8 cellular contexts compared by ENCODE assay signal in genomic region chr12:53727310-53728041, GRCh38. TPM values are rescaled to one million over a fixed set of nuclear protein-coding genes. Genes with fewer than 3 reads are reported as not detected.
DNase-seq lines count a peak whose midpoint lies in the region; TF ChIP-seq lines count a peak whose summit lies in the region.

TSS of gene CALCOCO1 (minus strand) at chr12:53727452. CDS start at chr12:53725242, 2,210 bp downstream.

- H3K27ac Mint-ChIP-seq in nephron = peak within 1 kb of the TSS; percentile 31 to 88 (median 87)
- peak within 1 kb of the TSS; percentile 82 for H3K27ac Mint-ChIP-seq in stimulated activated naive CD8-positive, alpha-beta T cell treated with anti-CD3 and anti-CD28 coated beads, Interleukin-15, Interleukin-2, amounts not matched to agents 100 ng/mL and 50 ng/mL, for 24 hours

- H3K79me2 ChIP-seq in MM.1S (ENCODE audit: low read length) = peaks cover 16% of the 10 kb centered on the region; the same call in 1 of the 2 replicates

- peak within 1 kb of the TSS; percentile 82 for H3K4me2 ChIP-seq in MM.1S (ENCODE audit: low read depth, low read length)

- peak within 1 kb of the TSS; percentile 92 to 95 (median 94) for H3K4me3 Mint-ChIP-seq in nephron
- peak within 1 kb of the TSS; percentile 90 for H3K4me3 Mint-ChIP-seq in stimulated activated naive CD8-positive, alpha-beta T cell treated with anti-CD3 and anti-CD28 coated beads, Interleukin-15, Interleukin-2, amounts not matched to agents 100 ng/mL and 50 ng/mL, for 24 hours

- H3F3A ChIP-seq in MM.1S (ENCODE audit: insufficient read depth, low read length) = peaks cover 7% of the 10 kb centered on the region

- no peaks in the 10 kb centered on the region for H3K9me2 ChIP-seq in MM.1S (replicated peaks; ENCODE audit: insufficient read depth, low read length)

- H3K4me1 Mint-ChIP-seq in nephron = peaks cover 29% of the 10 kb centered on the region
- H3K4me1 Mint-ChIP-seq in stimulated activated naive CD8-positive, alpha-beta T cell treated with anti-CD3 and anti-CD28 coated beads, Interleukin-15, Interleukin-2, amounts not matched to agents 100 ng/mL and 50 ng/mL, for 24 hours (ENCODE audit: low read depth) = peaks cover 20% of the 10 kb centered on the region

- no peaks in the 10 kb centered on the region for H3K27me3 ChIP-seq in HAP-1 (ENCODE audit: low read depth)
- H3K27me3 ChIP-seq in MM.1S (replicated peaks; ENCODE audit: insufficient read depth, low read length) = no peaks in the 10 kb centered on the region

- H3K27me3 Mint-ChIP-seq in nephron (ENCODE audit: low read depth) = peaks cover 10% of the 10 kb centered on the region
- no peaks in the 10 kb centered on the region for H3K27me3 Mint-ChIP-seq in stimulated activated naive CD8-positive, alpha-beta T cell treated with anti-CD3 and anti-CD28 coated beads, Interleukin-15, Interleukin-2, amounts not matched to agents 100 ng/mL and 50 ng/mL, for 24 hours

- H3K27ac ChIP-seq in MM.1S (ENCODE audit: low read length) = no peak within 1 kb of the TSS; the same call in 1 of the 2 replicates

- H3K36me3 Mint-ChIP-seq in nephron (ENCODE audit: low read depth) = peaks cover 29% of the 10 kb centered on the region
- H3K36me3 Mint-ChIP-seq in stimulated activated naive CD8-positive, alpha-beta T cell treated with anti-CD3 and anti-CD28 coated beads, Interleukin-15, Interleukin-2, amounts not matched to agents 100 ng/mL and 50 ng/mL, for 24 hours (ENCODE audit: low read depth) = no peaks in the 10 kb centered on the region

- peak within 1 kb of the TSS; percentile 71 for H2AFZ ChIP-seq in MM.1S (ENCODE audit: low read length)

- no peak for TF ChIP-seq CTCF in MM.1S (IDR thresholded peaks at IDR 0.05; ENCODE audit: low read length)
- no peak for TF ChIP-seq CTCF in fibroblast of the aortic adventitia (IDR thresholded peaks at IDR 0.05; ENCODE audit: insufficient read depth, low read length)
- TF ChIP-seq CTCF in nephron (IDR thresholded peaks at IDR 0.05; ENCODE audit: unreplicated experiment in 3 of 3) = no peak

- in situ Hi-C loops in HAP-1 (cut with MboI; ENCODE audit: low sequenced_read_pairs) = no loop called here

- H3K9me3 Mint-ChIP-seq in nephron = no peaks in the 10 kb centered on the region
- H3K9me3 Mint-ChIP-seq in stimulated activated naive CD8-positive, alpha-beta T cell treated with anti-CD3 and anti-CD28 coated beads, Interleukin-15, Interleukin-2, amounts not matched to agents 100 ng/mL and 50 ng/mL, for 24 hours = no peaks in the 10 kb centered on the region

- peak; percentile 97 to 98 for DNase-seq in HAP-1 (ENCODE audit: low spot score in 2 of 2)
- DNase-seq in MM.1S = peak; percentile 99
- DNase-seq in SIG-M5 (lab: John Stamatoyannopoulos, UW) = peak; percentile 96
- peak; percentile 86 for DNase-seq in activated gamma-delta T cell (lab: John Stamatoyannopoulos, UW)
- DNase-seq in fibroblast of the aortic adventitia (ENCODE audit: low read depth) = peak; percentile 97

- peaks cover 7% of the 10 kb centered on the region for H3K4me1 ChIP-seq in ES-I3 (ENCODE audit: insufficient read depth, low read length)
- H3K4me1 ChIP-seq in HAP-1 = peaks cover 13% of the 10 kb centered on the region
- peaks cover 20% of the 10 kb centered on the region for H3K4me1 ChIP-seq in MM.1S (ENCODE audit: low read length)

- H3K9ac ChIP-seq in ES-I3 (ENCODE audit: low read depth, low read length) (peak within 1 kb of the TSS; percentile 76; the same call in 1 of the 2 replicates), MM.1S (ENCODE audit: low read length) (peak within 1 kb of the TSS; percentile 49; the same call in 1 of the 2 replicates)

- no peaks in the 10 kb centered on the region for H3K36me3 ChIP-seq in ES-I3 (ENCODE audit: insufficient read depth, low read length)
- no peaks in the 10 kb centered on the region for H3K36me3 ChIP-seq in HAP-1 (replicated peaks)
- no peaks in the 10 kb centered on the region for H3K36me3 ChIP-seq in MM.1S (replicated peaks; ENCODE audit: insufficient read depth, low read length)

- H3K9me3 ChIP-seq in ES-I3 (ENCODE audit: control insufficient read depth, insufficient read depth, low read length) (no peaks in the 10 kb centered on the region), HAP-1 (no peaks in the 10 kb centered on the region), MM.1S (replicated peaks; ENCODE audit: insufficient read depth, low read length) (no peaks in the 10 kb centered on the region)

- H3K4me3 ChIP-seq in HAP-1 (peak within 1 kb of the TSS; percentile 43), MM.1S (ENCODE audit: low read length) (peak within 1 kb of the TSS; percentile 77), fibroblast of the aortic adventitia (ENCODE audit: low read depth, low read length) (peak within 1 kb of the TSS; percentile 97)

- H4K20me1 ChIP-seq in MM.1S (ENCODE audit: insufficient read depth, low read length) = no peaks in the 10 kb centered on the region

RNA-seq across cellular contexts. Expression of gene CALCOCO1, which starts in this region (rescaled TPM):
- 96.2 and 234 TPM in 2 replicates for total RNA-seq in fibroblast of the aortic adventitia (ENCODE audit: low replicate concordance)

Comparison
In these comparisons a context has a peak if more than half of its experiments do, and no peak if none do; other contexts are left out.
1. H3K4me3 ChIP-seq: peak in every context shown above with its lines; median percentile 97 in fibroblast of the aortic adventitia; 77 in MM.1S; 43 in HAP-1.